In genomic region chr9:33638516-33638915, GRCh38 we compare ENCODE assay signal across 13 cellular contexts.
A peak's percentile ranks its signal among the peaks of the same experiment; 100 is the strongest.
DNase-seq lines count a peak whose midpoint lies in the region; ATAC-seq and TF ChIP-seq lines count a peak whose summit lies in the region.
"Had no signal": no experiment of that assay in that cellular context is flagged by ENCODE, and none has a peak within 500 bp of the region (broad histone marks: within the 10 kb centered on the region; RNA-seq: fewer than 3 reads in every experiment).

No MANE protein-coding gene starts in this region.

- 100% methylated on average over 1 of the region's 1 CpG; no CpG with 5 or more reads in 1 of the 2 experiments for WGBS in endodermal cell (ENCODE audit: insufficient coverage in 1 of 2, insufficient read length in 1 of 2), 2 experiments

- no peak overlapping the region for H3K9ac ChIP-seq in endodermal cell (ENCODE audit: extremely low read depth, low read length, poor library complexity, severe bottlenecking)

- H3K27ac Mint-ChIP-seq in endodermal cell = no peak overlapping the region

- H3K27me3 ChIP-seq in BE2C (no peaks in the 10 kb centered on the region), endodermal cell (ENCODE audit: control insufficient read depth, insufficient read depth, low read length, poor library complexity, severe bottlenecking) (peaks cover 30% of the 10 kb centered on the region)

- H3K4me3 ChIP-seq in BE2C (ENCODE audit: low read depth, low read length) = no peak overlapping the region
- no peak overlapping the region for H3K4me3 ChIP-seq in endodermal cell (ENCODE audit: low read length)

- H3K36me3 Mint-ChIP-seq in endodermal cell (ENCODE audit: low read depth) = no peaks in the 10 kb centered on the region

- DNase-seq in BE2C (no peak), COR-L47 (lab: John Stamatoyannopoulos, UW) (peak; percentile 6), NCI-H146 treated with DMSO at 0.1 percent for 48 hours (lab: John Stamatoyannopoulos, UW; ENCODE audit: unreplicated experiment) (peak; percentile 51), endodermal cell (no peak), HuH-7 (ENCODE audit: low spot score) (no peak), 8988T (no peak)
- DNase-seq: Caco-2, HCEC 1CT, NCI-H2029 treated with DMSO at 0.1 percent for 48 hours, SIG-M5, T-helper 9 cell had no signal

- TF ChIP-seq CTCF in BE2C (IDR thresholded peaks at IDR 0.05; ENCODE audit: low read depth, low read length) = peak; percentile 8; the same call in 1 of the 2 replicates
- TF ChIP-seq CTCF in endodermal cell (conservative IDR thresholded peaks at IDR 0.05) = peak; percentile 44

- H3K4me3 Mint-ChIP-seq in endodermal cell = no peak overlapping the region

- H3K27ac ChIP-seq in endodermal cell (ENCODE audit: low read depth, low read length) = no peak overlapping the region
- H3K27ac ChIP-seq: C4-2B had no signal

- H3K4me1 Mint-ChIP-seq in endodermal cell = peaks cover 20% of the 10 kb centered on the region

- no peak for ATAC-seq in HG02588 (IDR thresholded peaks at IDR 0.05; ENCODE audit: unreplicated experiment)

- 0 out of 2 replicates have a peak, but pooled peaks cover 2% of the 10 kb centered on the region for H3K4me1 ChIP-seq in BE2C
- H3K4me1 ChIP-seq in endodermal cell (ENCODE audit: control insufficient read depth, insufficient read depth, low read length) = peaks cover 5% of the 10 kb centered on the region
- H3K4me1 ChIP-seq: Caco-2 had no signal

- no peaks in the 10 kb centered on the region for H3K36me3 ChIP-seq in BE2C
- H3K36me3 ChIP-seq in endodermal cell (ENCODE audit: control insufficient read depth, insufficient read depth, low read length) = no peaks in the 10 kb centered on the region

- H3K9me3 Mint-ChIP-seq in endodermal cell = no peaks in the 10 kb centered on the region

- peaks cover 19% of the 10 kb centered on the region for H3K27me3 Mint-ChIP-seq in endodermal cell (ENCODE audit: insufficient read depth)

- H3K9me3 ChIP-seq in BE2C (no peaks in the 10 kb centered on the region), endodermal cell (ENCODE audit: control insufficient read depth, low read length) (no peaks in the 10 kb centered on the region)
- H3K9me3 ChIP-seq: Caco-2 had no signal

Comparison
In these comparisons a context has a peak if more than half of its experiments do, and no peak if none do; other contexts are left out.
1. DNase-seq: peak in COR-L47 (single experiment) and NCI-H146 treated with DMSO at 0.1 percent for 48 hours (single experiment); none in BE2C (single experiment), endodermal cell (single experiment), HuH-7 (single experiment) and 8988T (single experiment).